In genomic region chr6:46538800-46539199, GRCh38 we compare ENCODE assay signal across 8 cellular contexts.
"Had no signal": no experiment of that assay in that cellular context is flagged by ENCODE, and none has a peak within 500 bp of the region (broad histone marks: within the 10 kb centered on the region; RNA-seq: fewer than 3 reads in every experiment).

No MANE protein-coding gene starts in this region.

- H3K4me3 ChIP-seq: GM23248 had no signal

- H3K4me3 Mint-ChIP-seq: H9 had no signal

- H3K9ac ChIP-seq: GM23248 had no signal

- DNase-seq: GM23248, GOT3, H9, HCEC 1CT, IMR-90, KG1 had no signal

- FAIRE-seq: H54, HTR-8/SVneo had no signal

- H2AFZ ChIP-seq: GM23248 had no signal

- H3K27ac Mint-ChIP-seq: H9 had no signal

- H3K27ac ChIP-seq: GM23248 had no signal
